Comparison of ENCODE assay signal across 17 cellular contexts in genomic region chr11:64379817-64380709, GRCh38.
"Had no signal": no experiment of that assay in that cellular context is flagged by ENCODE, and none has a peak within 500 bp of the region (broad histone marks: within the 10 kb centered on the region; RNA-seq: fewer than 3 reads in every experiment).

No MANE protein-coding gene starts in this region.

- H3K27ac Mint-ChIP-seq: activated CD4-positive, alpha-beta T cell treated with anti-CD3 and anti-CD28 coated beads, Interleukin-2, amount 10 ng/mL, durations not matched to agents 24 days and 14 days; activated T-helper 2 cell treated with anti-CD3 and anti-CD28 coated beads, Interferon-gamma antibody, Interleukin-2, Interleukin-4, amounts not matched to agents 10 μg/mL and 5 μg/mL and 100 μg/mL, durations not matched to agents 14 hours and 24 hours and 36 hours; memory B cell had no signal

- H3K27ac ChIP-seq: adrenal gland, gastrocnemius medialis, left ventricle myocardium inferior, parathyroid adenoma, skin epidermis had no signal

- H3K9ac ChIP-seq: parathyroid adenoma had no signal

- DNase-seq: activated CD4-positive, alpha-beta T cell treated with anti-CD3 and anti-CD28 coated beads, Interleukin-2, amount 10 ng/mL, durations not matched to agents 24 days and 14 days; activated CD8-positive, alpha-beta memory T cell treated with anti-CD3 and anti-CD28 coated beads for 24 hours; activated naive CD4-positive, alpha-beta T cell treated with anti-CD3 and anti-CD28 coated beads, Interleukin-2, amount 50 U/mL, for 16 hours; adrenal gland; central memory CD4-positive, alpha-beta T cell; cortex of kidney; effector CD8-positive, alpha-beta T cell; gastrocnemius medialis; left ventricle myocardium inferior; retina; T1000 had no signal

- H2AFZ ChIP-seq: parathyroid adenoma had no signal

- H3K27me3 ChIP-seq: adrenal gland, gastrocnemius medialis had no signal

- H3K4me3 Mint-ChIP-seq: activated CD4-positive, alpha-beta T cell treated with anti-CD3 and anti-CD28 coated beads, Interleukin-2, amount 10 ng/mL, durations not matched to agents 24 days and 14 days; memory B cell; neural crest cell had no signal

- FAIRE-seq: kidney had no signal

- ATAC-seq: gastrocnemius medialis had no signal

- H3K27me3 Mint-ChIP-seq: activated CD4-positive, alpha-beta T cell treated with anti-CD3 and anti-CD28 coated beads, Interleukin-2, amount 10 ng/mL, durations not matched to agents 24 days and 14 days had no signal

- H3K9me3 ChIP-seq: adrenal gland, gastrocnemius medialis, left ventricle myocardium inferior had no signal

- H3K36me3 ChIP-seq: adrenal gland, gastrocnemius medialis, left ventricle myocardium inferior had no signal

- H3K9me3 Mint-ChIP-seq: activated CD4-positive, alpha-beta T cell treated with anti-CD3 and anti-CD28 coated beads, Interleukin-2, amount 10 ng/mL, durations not matched to agents 24 days and 14 days; activated T-helper 2 cell treated with anti-CD3 and anti-CD28 coated beads, Interferon-gamma antibody, Interleukin-2, Interleukin-4, amounts not matched to agents 10 μg/mL and 5 μg/mL and 100 μg/mL, durations not matched to agents 14 hours and 24 hours and 36 hours; memory B cell; neural crest cell had no signal

- H3K4me3 ChIP-seq: adrenal gland, gastrocnemius medialis, left ventricle myocardium inferior, skin epidermis had no signal

- H3K4me1 ChIP-seq: parathyroid adenoma had no signal

- H3K36me3 Mint-ChIP-seq: memory B cell had no signal

- H3K79me2 ChIP-seq: parathyroid adenoma had no signal

- H3K4me1 Mint-ChIP-seq: memory B cell had no signal
